1 cellular context compared by ENCODE assay signal in the genomic region with DNA sequence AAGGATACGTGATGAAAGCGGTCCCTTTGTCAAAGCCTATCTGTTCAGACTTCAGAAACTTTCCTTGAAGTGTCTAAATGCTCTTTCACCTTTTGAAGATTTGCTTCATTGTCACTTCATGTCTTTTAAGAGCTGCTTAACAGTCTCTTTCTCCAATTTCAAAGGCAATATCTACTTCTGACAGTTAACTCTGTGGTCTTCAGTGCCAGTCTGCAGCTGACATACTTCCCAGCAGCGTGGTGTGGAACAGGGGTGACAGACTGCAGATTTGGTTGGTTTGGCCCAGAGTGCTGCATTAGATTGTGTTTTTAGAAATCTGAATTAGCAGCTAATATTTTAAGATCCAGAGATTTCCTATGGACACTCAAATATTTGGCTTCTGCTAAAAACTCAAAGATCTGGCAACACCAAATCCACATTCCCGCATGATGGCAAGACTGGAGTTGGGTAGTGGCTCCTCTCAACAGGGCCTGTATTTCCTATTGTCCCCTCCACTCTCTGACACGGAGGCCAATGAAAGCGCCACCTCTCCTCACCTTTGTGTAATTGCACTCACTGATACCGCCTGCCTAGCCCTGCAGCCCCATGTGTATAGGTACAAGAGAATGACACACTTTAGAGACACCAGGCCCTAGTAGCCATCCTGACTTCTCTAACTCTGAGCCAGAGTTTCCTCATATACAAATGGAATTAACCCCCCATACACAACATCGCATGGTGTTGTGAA.
TF ChIP-seq lines count a peak whose summit lies in the region.

No MANE protein-coding gene starts in this region.

TF ChIP-seq in HepG2, 621 proteins besides CTCF, POLR2A, EP300 and RAD21:
- TF ChIP-seq RBM22 (optimal IDR thresholded peaks at IDR 0.05; ENCODE audit: low read length) (peak; percentile 36), GZF1 (CRISPR knock-in tag; IDR thresholded peaks at IDR 0.05) (no peak), SMC3 (IDR thresholded peaks at IDR 0.05; ENCODE audit: low read length) (peak; percentile 3; the same call in 1 of the 2 replicates), ZNF709 (CRISPR knock-in tag; IDR thresholded peaks at IDR 0.05) (no peak), ZNF589 (CRISPR knock-in tag; conservative IDR thresholded peaks at IDR 0.05) (no peak), KLF13 (CRISPR knock-in tag; IDR thresholded peaks at IDR 0.05) (no peak), ATF4 (CRISPR knock-in tag; IDR thresholded peaks at IDR 0.05) (no peak), TBP (CRISPR knock-in tag; IDR thresholded peaks at IDR 0.05) (no peak), HOXD1 (CRISPR knock-in tag; IDR thresholded peaks at IDR 0.05) (no peak)
- TF ChIP-seq, protein P1, sequence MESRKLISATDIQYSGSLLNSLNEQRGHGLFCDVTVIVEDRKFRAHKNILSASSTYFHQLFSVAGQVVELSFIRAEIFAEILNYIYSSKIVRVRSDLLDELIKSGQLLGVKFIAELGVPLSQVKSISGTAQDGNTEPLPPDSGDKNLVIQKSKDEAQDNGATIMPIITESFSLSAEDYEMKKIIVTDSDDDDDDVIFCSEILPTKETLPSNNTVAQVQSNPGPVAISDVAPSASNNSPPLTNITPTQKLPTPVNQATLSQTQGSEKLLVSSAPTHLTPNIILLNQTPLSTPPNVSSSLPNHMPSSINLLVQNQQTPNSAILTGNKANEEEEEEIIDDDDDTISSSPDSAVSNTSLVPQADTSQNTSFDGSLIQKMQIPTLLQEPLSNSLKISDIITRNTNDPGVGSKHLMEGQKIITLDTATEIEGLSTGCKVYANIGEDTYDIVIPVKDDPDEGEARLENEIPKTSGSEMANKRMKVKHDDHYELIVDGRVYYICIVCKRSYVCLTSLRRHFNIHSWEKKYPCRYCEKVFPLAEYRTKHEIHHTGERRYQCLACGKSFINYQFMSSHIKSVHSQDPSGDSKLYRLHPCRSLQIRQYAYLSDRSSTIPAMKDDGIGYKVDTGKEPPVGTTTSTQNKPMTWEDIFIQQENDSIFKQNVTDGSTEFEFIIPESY (CRISPR knock-in tag; IDR thresholded peaks at IDR 0.05) = peak; percentile 31; the same call in 1 of the 2 replicates
- TF ChIP-seq, protein P2, sequence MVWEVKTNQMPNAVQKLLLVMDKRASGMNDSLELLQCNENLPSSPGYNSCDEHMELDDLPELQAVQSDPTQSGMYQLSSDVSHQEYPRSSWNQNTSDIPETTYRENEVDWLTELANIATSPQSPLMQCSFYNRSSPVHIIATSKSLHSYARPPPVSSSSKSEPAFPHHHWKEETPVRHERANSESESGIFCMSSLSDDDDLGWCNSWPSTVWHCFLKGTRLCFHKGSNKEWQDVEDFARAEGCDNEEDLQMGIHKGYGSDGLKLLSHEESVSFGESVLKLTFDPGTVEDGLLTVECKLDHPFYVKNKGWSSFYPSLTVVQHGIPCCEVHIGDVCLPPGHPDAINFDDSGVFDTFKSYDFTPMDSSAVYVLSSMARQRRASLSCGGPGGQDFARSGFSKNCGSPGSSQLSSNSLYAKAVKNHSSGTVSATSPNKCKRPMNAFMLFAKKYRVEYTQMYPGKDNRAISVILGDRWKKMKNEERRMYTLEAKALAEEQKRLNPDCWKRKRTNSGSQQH (CRISPR knock-in tag; IDR thresholded peaks at IDR 0.05; ENCODE audit: low read depth) = no peak
